ENCODE assay signal across 21 cellular contexts in the genomic region with DNA sequence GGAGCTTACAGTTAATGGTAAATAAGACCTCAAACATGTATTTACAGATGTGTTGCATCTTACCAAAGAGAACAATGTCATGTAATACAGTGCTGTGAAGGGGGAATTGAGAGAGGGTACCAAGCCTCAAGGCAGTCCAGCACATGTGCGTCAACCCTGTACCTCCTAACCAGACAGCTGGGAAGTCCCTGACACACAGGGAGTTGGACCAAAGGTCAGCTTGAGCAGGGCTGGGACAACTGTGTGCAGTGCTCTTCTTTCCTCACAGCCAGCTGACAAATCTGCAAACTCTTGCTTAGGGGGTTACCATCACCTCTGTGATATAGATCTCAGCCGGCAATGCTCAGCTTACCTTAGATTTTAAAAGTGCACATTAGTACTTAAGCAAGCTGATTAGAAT. TPM values are rescaled to one million over a fixed set of nuclear protein-coding genes. Genes with fewer than 3 reads are reported as not detected.
DNase-seq lines count a peak whose midpoint lies in the region; ATAC-seq, FAIRE-seq and TF ChIP-seq lines count a peak whose summit lies in the region.
"Had no signal": no experiment of that assay in that cellular context is flagged by ENCODE, and none has a peak within 500 bp of the region (broad histone marks: within the 10 kb centered on the region; RNA-seq: fewer than 3 reads in every experiment).

No MANE protein-coding gene starts in this region.

- TF ChIP-seq CTCF in HepG2 (CRISPR knock-in tag; IDR thresholded peaks at IDR 0.05) (no peak), heart right ventricle (IDR thresholded peaks at IDR 0.05) (no peak)

- CTCF ChIA-PET in HepG2 (lab: Yijun Ruan, JAX; ENCODE audit: low intra/inter-chr PET ratio, low total read pairs) = no interaction called here

- BruUV-seq in HepG2 (replicated peaks; lab: Mats Ljungman, UMichigan) = no TSS peak

- no peak for TF ChIP-seq POLR2A in HepG2 (IDR thresholded peaks at IDR 0.05; ENCODE audit: insufficient read depth in 1 of 2, low read depth in 2 of 2, low read length in 2 of 2)

- H3K4me1 ChIP-seq in HepG2 (ENCODE audit: insufficient read depth, low read length) = peaks cover 15% of the 10 kb centered on the region
- peaks cover 4 to 9% of the 10 kb centered on the region in 2 donors for H3K4me1 ChIP-seq in neuronal stem cell (ENCODE audit: control insufficient read depth in 2 of 2, insufficient read depth in 1 of 2, low read depth in 1 of 2, low read length in 2 of 2)
- no peaks in the 10 kb centered on the region for H3K4me1 ChIP-seq in heart right ventricle
- H3K4me1 ChIP-seq in HAP-1 = no peaks in the 10 kb centered on the region
- H3K4me1 ChIP-seq: BLaER1, Caco-2 had no signal

- no peaks in the 10 kb centered on the region for H3K79me1 ChIP-seq in neuronal stem cell (ENCODE audit: low read depth, low read length)

- peak; percentile 18 for DNase-seq in HuH-7.5 (ENCODE audit: low spot score)
- peak; percentile 13 for DNase-seq in HepG2 (ENCODE audit: low spot score)
- no peak for DNase-seq in neuronal stem cell (ENCODE audit: low spot score)
- no peak for DNase-seq in heart right ventricle
- no peak for DNase-seq in DMS 273 treated with DMSO at 0.1 percent for 48 hours (lab: John Stamatoyannopoulos, UW)
- no peak for DNase-seq in HAP-1 (ENCODE audit: low spot score in 2 of 2)
- DNase-seq: Caco-2; CD4-positive, CD25-positive, alpha-beta regulatory T cell; CD8-positive, alpha-beta T cell; DMS79; EL; GDM1; GM23248; H7 had no signal

- in situ Hi-C loops in HepG2 (cut with HindIII; ENCODE audit: extremely low pct_ligation_motif_present, low pct_unique_long_range_greater_than_20kb) = no loop called here
- in situ Hi-C loops in HAP-1 (cut with MboI; ENCODE audit: low sequenced_read_pairs) = no loop called here

- H3K4me3 ChIP-seq in HepG2 (replicated peaks in 1 of 3; ENCODE audit: insufficient read depth in 1 of 3, low read depth in 2 of 3, low read length in 3 of 3) = no peak overlapping the region
- H3K4me3 ChIP-seq in neuronal stem cell (ENCODE audit: low read length in 2 of 2) = no peak overlapping the region
- H3K4me3 ChIP-seq in heart right ventricle = no peak overlapping the region
- H3K4me3 ChIP-seq in HAP-1 = no peak overlapping the region
- H3K4me3 ChIP-seq: BLaER1, GM12878, GM23248 had no signal

- POLR2A ChIA-PET in HepG2 (lab: Yijun Ruan, JAX) = interaction anchor here (0.6 kb wide), 1 partner anchor 346 kb away, joined by 3 read pairs; no protein-coding TSS in a partner anchor

- H4K91ac ChIP-seq in neuronal stem cell (ENCODE audit: low read depth, low read length, poor library complexity) = no peak overlapping the region

- H3K9ac ChIP-seq in HepG2 (ENCODE audit: insufficient read depth, low read depth, low read length) (no peak overlapping the region), neuronal stem cell (ENCODE audit: low read depth, low read length, poor library complexity) (no peak overlapping the region)
- H3K9ac ChIP-seq: BLaER1, GM23248 had no signal

- H3K18ac ChIP-seq in neuronal stem cell (ENCODE audit: low read length) = peak overlapping the region; percentile 11

- H3K27ac ChIP-seq in HepG2 (ENCODE audit: extremely low read length, insufficient read depth, low read length) (no peak overlapping the region), neuronal stem cell (replicated peaks; ENCODE audit: low read length) (no peak overlapping the region), heart right ventricle (no peak overlapping the region)
- H3K27ac ChIP-seq: 22Rv1, BLaER1, C4-2B, GM23248 had no signal

- intact Hi-C loops in HepG2 (cut with micrococcal nuclease; ENCODE audit: unreplicated experiment) = no loop called here
- intact Hi-C loops in heart right ventricle (cut with DNase I) = no loop called here

- H2BK5ac ChIP-seq in neuronal stem cell (ENCODE audit: low read length) = no peak overlapping the region

- H2BK15ac ChIP-seq in neuronal stem cell (ENCODE audit: low read length) = no peak overlapping the region

- WGBS in HepG2 (ENCODE audit: low lambda C conversion rate) = no CpG with 5 or more reads among the region's 2 CpGs
- no CpG with 5 or more reads among the region's 2 CpGs for WGBS in neuronal stem cell (ENCODE audit: extremely low coverage in 2 of 2, insufficient read length in 2 of 2, insufficient replicate concordance in 1 of 2), 2 donors
- WGBS in heart right ventricle, 2 donors = 67 to 92% methylated on average over 2 of the region's 2 CpGs

- no peaks in the 10 kb centered on the region for H3K36me3 ChIP-seq in HepG2 (replicated peaks in 1 of 2; ENCODE audit: control insufficient read depth in 1 of 2, insufficient read depth in 2 of 2, low read length in 2 of 2)
- peaks cover 0 to 98% of the 10 kb centered on the region in 2 donors for H3K36me3 ChIP-seq in neuronal stem cell (replicated peaks in 1 of 2; ENCODE audit: control insufficient read depth in 2 of 2, insufficient read depth in 2 of 2, low read length in 2 of 2)
- no peaks in the 10 kb centered on the region for H3K36me3 ChIP-seq in heart right ventricle
- H3K36me3 ChIP-seq in HAP-1 (replicated peaks) = no peaks in the 10 kb centered on the region
- H3K36me3 ChIP-seq: BLaER1 had no signal

- peaks cover 0 to 15% of the 10 kb centered on the region in 2 experiments; a peak in 2 of 5 replicates for H3K27me3 ChIP-seq in HepG2 (ENCODE audit: control insufficient read depth in 1 of 2, insufficient read depth in 2 of 2, low read length in 2 of 2)
- H3K27me3 ChIP-seq in neuronal stem cell (ENCODE audit: control insufficient read depth in 3 of 3, insufficient read depth in 3 of 3, low read depth in 1 of 3, low read length in 3 of 3) = no peaks in the 10 kb centered on the region
- H3K27me3 ChIP-seq in heart right ventricle = no peaks in the 10 kb centered on the region
- no peaks in the 10 kb centered on the region for H3K27me3 ChIP-seq in HAP-1 (ENCODE audit: low read depth)
- H3K27me3 ChIP-seq: BLaER1 had no signal

- H4K8ac ChIP-seq in neuronal stem cell (ENCODE audit: low read depth, low read length) = no peak overlapping the region

- H3K9me3 ChIP-seq in HepG2 (ENCODE audit: low read length) (no peaks in the 10 kb centered on the region), neuronal stem cell (replicated peaks in 1 of 2; ENCODE audit: control insufficient read depth in 2 of 2, insufficient read depth in 1 of 2, low read depth in 1 of 2, low read length in 2 of 2) (peaks cover 0 to 2% of the 10 kb centered on the region in 2 donors), heart right ventricle (no peaks in the 10 kb centered on the region), HAP-1 (no peaks in the 10 kb centered on the region)
- H3K9me3 ChIP-seq: BLaER1, Caco-2 had no signal

- H3K23ac ChIP-seq in neuronal stem cell (ENCODE audit: low read depth, low read length, poor library complexity) = no peak overlapping the region

- H2BK12ac ChIP-seq in neuronal stem cell (ENCODE audit: low read length) = no peak overlapping the region

- ATAC-seq in HepG2 (peak; percentile 86), heart right ventricle (no peak)
- ATAC-seq: CD8-positive, alpha-beta T cell; GM12878; HCT116 had no signal

- TF ChIP-seq RAD21 in HepG2 (CRISPR knock-in tag; IDR thresholded peaks at IDR 0.05) = no peak

- H2AK5ac ChIP-seq in neuronal stem cell (ENCODE audit: low read depth, low read length) = no peak overlapping the region

- H3K14ac ChIP-seq in neuronal stem cell (ENCODE audit: low read length) = no peak overlapping the region

- H2BK120ac ChIP-seq in neuronal stem cell (ENCODE audit: low read depth, low read length) = no peak overlapping the region

- no peak overlapping the region for H3K4me2 ChIP-seq in HepG2 (ENCODE audit: low read depth, low read length)
- H3K4me2 ChIP-seq in neuronal stem cell (ENCODE audit: insufficient read depth, low read length, poor library complexity, severe bottlenecking) = no peak overlapping the region
- H3K4me2 ChIP-seq: BLaER1 had no signal

- H2AFZ ChIP-seq in HepG2 (ENCODE audit: low read length) (no peak overlapping the region), neuronal stem cell (ENCODE audit: low read length) (no peak overlapping the region)
- H2AFZ ChIP-seq: GM23248 had no signal

- H4K20me1 ChIP-seq in HepG2 (ENCODE audit: insufficient read depth, low read length) = no peaks in the 10 kb centered on the region
- H4K20me1 ChIP-seq: BLaER1 had no signal

- H3K4ac ChIP-seq in neuronal stem cell (ENCODE audit: low read length) = no peak overlapping the region

- TF ChIP-seq EP300 in HepG2 (IDR thresholded peaks at IDR 0.05; ENCODE audit: low read depth in 2 of 2, low read length in 2 of 2) = no peak
- TF ChIP-seq EP300 in HepG2 (CRISPR knock-in tag; IDR thresholded peaks at IDR 0.05; ENCODE audit: borderline replicate concordance) = no peak

- peak; percentile 28 for FAIRE-seq in HepG2 (lab: Jason Lieb, UNC)
- FAIRE-seq: A204.1, GM12878, GM19239 had no signal

- no peaks in the 10 kb centered on the region for H3K79me2 ChIP-seq in HepG2 (ENCODE audit: insufficient read depth, low read length)

TF ChIP-seq in HepG2, 621 proteins besides CTCF, POLR2A, EP300 and RAD21 (continues in another document):
- TF ChIP-seq HNF4A (CRISPR knock-in tag; IDR thresholded peaks at IDR 0.05) (peak; percentile 64), SALL1 (CRISPR knock-in tag; IDR thresholded peaks at IDR 0.05) (no peak)

RNA-seq across cellular contexts. Expression of gene RIC8B, which starts 56.8 kb away (rescaled TPM):
- 7.5 and 9.9 TPM in 2 replicates for total RNA-seq in HepG2 (2016; rRNA removed; fragmentation: Illumina TruSeq; extraction: Trizol)
- total RNA-seq in HepG2 (2016; cell fraction: cytosol; rRNA removed; fragmentation: Illumina TruSeq; extraction: Trizol; ENCODE audit: low read depth) = 3.7 and 5.0 TPM in 2 replicates
- 7.7 and 8.8 TPM in 2 replicates for total RNA-seq in HepG2 (2016; cell fraction: insoluble cytoplasmic fraction; rRNA removed; fragmentation: Illumina TruSeq; extraction: Trizol)
- total RNA-seq in HepG2 (2016; cell fraction: membrane; rRNA removed; fragmentation: Illumina TruSeq; extraction: Trizol) = 5.1 and 5.2 TPM in 2 replicates
- 17.1 and 17.8 TPM in 2 replicates for total RNA-seq in HepG2 (2016; cell fraction: nucleus; rRNA removed; fragmentation: Illumina TruSeq; extraction: Trizol)
- polyA plus RNA-seq in HepG2 (2011; rRNA removed) = 4.9 and 5.1 TPM in 2 replicates
- 1.9 and 3.1 TPM in 2 replicates for polyA plus RNA-seq in HepG2 (2011; cell fraction: cytosol; rRNA removed)
- 6.8 and 8.2 TPM in 2 replicates for polyA plus RNA-seq in HepG2 (2011; cell fraction: nucleus; rRNA removed)
- polyA plus RNA-seq in HepG2 (2012) = 4.2 and 5.6 TPM in 2 replicates
- 0.61 and 0.63 TPM in 2 replicates for polyA plus RNA-seq in HepG2 (2016; cell fraction: cytosol; fragmentation: Illumina TruSeq; extraction: Trizol; ENCODE audit: low read depth)
- 5.5 and 5.8 TPM in 2 replicates for polyA plus RNA-seq in HepG2 (2016; cell fraction: insoluble cytoplasmic fraction; fragmentation: Illumina TruSeq; extraction: Trizol; ENCODE audit: low read depth)
- 1.6 and 2.2 TPM in 2 replicates for polyA plus RNA-seq in HepG2 (2016; cell fraction: membrane; fragmentation: Illumina TruSeq; extraction: Trizol; ENCODE audit: low read depth)
- polyA plus RNA-seq in HepG2 (2016; cell fraction: nucleus; fragmentation: Illumina TruSeq; extraction: Trizol; ENCODE audit: insufficient read depth, low read depth) = 14.4 and 15.4 TPM in 2 replicates
- polyA minus RNA-seq in HepG2 (2011; rRNA and poly(A)+ RNA removed; ENCODE audit: low replicate concordance) = 8.8 and 19.5 TPM in 2 replicates
- 4.7 and 5.4 TPM in 2 replicates for polyA minus RNA-seq in HepG2 (2011; cell fraction: cytosol; rRNA and poly(A)+ RNA removed)
- 25.2 and 36.4 TPM in 2 replicates for polyA minus RNA-seq in HepG2 (2011; cell fraction: nucleus; rRNA and poly(A)+ RNA removed)
- 10.3 TPM for polyA plus RNA-seq in neuronal stem cell (2013, experiment 1 of 2)
- polyA plus RNA-seq in neuronal stem cell (2013, experiment 2 of 2) = 10.1 TPM
- total RNA-seq in heart right ventricle = 10 to 100 TPM; 14.1 to 32.1 (median 23.2) TPM
- polyA plus RNA-seq in heart right ventricle = 1 to 10 TPM; 6.6 to 8.6 TPM

Comparison
In these comparisons a context has a peak if more than half of its experiments do, and no peak if none do; other contexts are left out.
1. DNase-seq: peak in HuH-7.5 (single experiment) and HepG2 (single experiment); none in neuronal stem cell (single experiment), heart right ventricle (0 of 2), DMS 273 treated with DMSO at 0.1 percent for 48 hours (single experiment) and HAP-1 (0 of 2).